In genomic region chr9:13088734-13089427, GRCh38 we compare ENCODE assay signal across 8 cellular contexts.
A peak's percentile ranks its signal among the peaks of the same experiment; 100 is the strongest.
DNase-seq lines count a peak whose midpoint lies in the region; ATAC-seq and TF ChIP-seq lines count a peak whose summit lies in the region.

No MANE protein-coding gene starts in this region.

- no peak overlapping the region for H3K18ac ChIP-seq in mesenchymal stem cell (ENCODE audit: low read depth in 1 of 2, low read length in 2 of 2)

- no peak overlapping the region for H2AK5ac ChIP-seq in mesenchymal stem cell (ENCODE audit: low read length, severe bottlenecking)

- no peak overlapping the region for H3K9ac ChIP-seq in OCI-LY3 (ENCODE audit: low read length)
- peak overlapping the region; percentile 70 for H3K9ac ChIP-seq in mesenchymal stem cell (ENCODE audit: low read length)

- peak; percentile 55 for ATAC-seq in GM19025 (IDR thresholded peaks at IDR 0.05; ENCODE audit: low read depth, unreplicated experiment)
- no peak for ATAC-seq in GM19452 (IDR thresholded peaks at IDR 0.05; ENCODE audit: unreplicated experiment)

- no peak overlapping the region for H4K91ac ChIP-seq in mesenchymal stem cell (ENCODE audit: low read length)

- DNase-seq in AG08395 (ENCODE audit: low spot score) = peak; percentile 71
- DNase-seq in KBM-7 = peak; percentile 61
- peak; percentile 51 for DNase-seq in ecto neural progenitor cell (ENCODE audit: low spot score)
- peak; percentile 66 for DNase-seq in mesenchymal stem cell
- no peak for DNase-seq in GM19240 (ENCODE audit: insufficient read length, low spot score)

- H3K27ac ChIP-seq in OCI-LY3 (ENCODE audit: low read length) = no peak overlapping the region
- no peak overlapping the region for H3K27ac ChIP-seq in mesenchymal stem cell (ENCODE audit: low read length, poor library complexity, severe bottlenecking)

- in situ Hi-C loops in KBM-7 (cut with MboI; ENCODE audit: low pct_unique_long_range_greater_than_20kb, low sequenced_read_pairs) = no loop called here

- no peak overlapping the region for H3K14ac ChIP-seq in mesenchymal stem cell (ENCODE audit: low read length in 2 of 2)

- no peak overlapping the region for H2BK12ac ChIP-seq in mesenchymal stem cell (ENCODE audit: low read length in 2 of 2)

- no peaks in the 10 kb centered on the region for H4K20me1 ChIP-seq in OCI-LY3 (ENCODE audit: insufficient read depth, low read length)

- H3K79me2 ChIP-seq in OCI-LY3 (ENCODE audit: low read length) = no peaks in the 10 kb centered on the region

- no peak overlapping the region for H2BK120ac ChIP-seq in mesenchymal stem cell (ENCODE audit: low read depth, low read length)

- no peak overlapping the region for H3K4ac ChIP-seq in mesenchymal stem cell (ENCODE audit: low read depth in 1 of 2, low read length in 2 of 2)

- H2AFZ ChIP-seq in OCI-LY3 (ENCODE audit: low read depth, low read length) = peak overlapping the region; percentile 79
- H2AFZ ChIP-seq in mesenchymal stem cell (ENCODE audit: low read depth, low read length) = no peak overlapping the region

- H3K4me3 ChIP-seq in OCI-LY3 (ENCODE audit: low read length) = peak overlapping the region; percentile 65
- H3K4me3 ChIP-seq in mesenchymal stem cell (ENCODE audit: insufficient read depth in 1 of 2, low read depth in 1 of 2, low read length in 2 of 2) = peak overlapping the region in 1 of 2 experiments; percentile 56

- peaks cover 7% of the 10 kb centered on the region for H3K27me3 ChIP-seq in OCI-LY3 (ENCODE audit: low read depth, low read length)
- H3K27me3 ChIP-seq in mesenchymal stem cell (ENCODE audit: control insufficient read depth in 1 of 2, insufficient read depth in 1 of 2, low read length in 2 of 2) = no peaks in the 10 kb centered on the region

- H3K36me3 ChIP-seq in OCI-LY3 (replicated peaks; ENCODE audit: low read depth, low read length) (no peaks in the 10 kb centered on the region), mesenchymal stem cell (ENCODE audit: control insufficient read depth in 1 of 2, insufficient read depth in 2 of 2, low read depth in 1 of 2, low read length in 2 of 2) (no peaks in the 10 kb centered on the region)

- peaks cover 5% of the 10 kb centered on the region for H3K4me1 ChIP-seq in OCI-LY3 (ENCODE audit: low read length)
- H3K4me1 ChIP-seq in mesenchymal stem cell (ENCODE audit: control insufficient read depth, insufficient read depth, low read depth, low read length) = no peaks in the 10 kb centered on the region

- H2BK15ac ChIP-seq in mesenchymal stem cell (ENCODE audit: low read depth, poor library complexity, severe bottlenecking) = no peak overlapping the region

- no peak overlapping the region for H2BK5ac ChIP-seq in mesenchymal stem cell (ENCODE audit: low read depth, low read length, poor library complexity, severe bottlenecking)

- no peaks in the 10 kb centered on the region for H3K79me1 ChIP-seq in mesenchymal stem cell (replicated peaks; ENCODE audit: low read length, poor library complexity, severe bottlenecking)

- H3K4me2 ChIP-seq in OCI-LY3 (ENCODE audit: low read length) (peak overlapping the region; percentile 83), mesenchymal stem cell (ENCODE audit: low read length, poor library complexity, severe bottlenecking) (peak overlapping the region; percentile 74)

- peak; percentile 58 for TF ChIP-seq CTCF in OCI-LY3 (IDR thresholded peaks at IDR 0.05; ENCODE audit: low read depth, low read length)

- H3K23ac ChIP-seq in mesenchymal stem cell (ENCODE audit: low read length in 2 of 2) = no peak overlapping the region

- H4K8ac ChIP-seq in mesenchymal stem cell (ENCODE audit: low read length) = no peak overlapping the region

- no peaks in the 10 kb centered on the region for H3K9me3 ChIP-seq in OCI-LY3 (ENCODE audit: insufficient read depth, low read length)
- H3K9me3 ChIP-seq in mesenchymal stem cell (ENCODE audit: control insufficient read depth, low read length) = no peaks in the 10 kb centered on the region

- 5% methylated on average over 8 of the region's 10 CpGs for WGBS in mesenchymal stem cell
